Comparison of ENCODE assay signal across 27 cellular contexts in genomic region chr19:9054207-9054606, GRCh38. TPM values are rescaled to one million over a fixed set of nuclear protein-coding genes. Genes with fewer than 3 reads are reported as not detected.
"Had no signal": no experiment of that assay in that cellular context is flagged by ENCODE, and none has a peak within 500 bp of the region (broad histone marks: within the 10 kb centered on the region; RNA-seq: fewer than 3 reads in every experiment).

No MANE protein-coding gene starts in this region.

- H3K27ac Mint-ChIP-seq: activated B cell treated with CpG ODN at 0.5 μM for 24 hours; activated CD4-positive, alpha-beta memory T cell treated with anti-CD3 and anti-CD28 coated beads for 36 hours; activated naive CD4-positive, alpha-beta T cell treated with anti-CD3 and anti-CD28 coated beads for 36 hours; activated T-cell treated with anti-CD3 and anti-CD28 coated beads, Interleukin-2, amount 50 U/mL, for 72 hours; memory B cell; stimulated activated naive B cell treated with anti-CD40 and anti-IgM and Interleukin-4, amounts not matched to agents 10 μg/mL and 1 μg/mL and 100 μg/mL, for 72 hours had no signal

- H3K4me1 Mint-ChIP-seq: activated B cell treated with CpG ODN at 0.5 μM for 24 hours; memory B cell; naive thymus-derived CD8-positive, alpha-beta T cell; stimulated activated naive B cell treated with anti-CD40 and anti-IgM and Interleukin-4, amounts not matched to agents 10 μg/mL and 1 μg/mL and 100 μg/mL, for 72 hours had no signal

- H3K9me3 ChIP-seq: heart left ventricle, sigmoid colon, transverse colon, vagina had no signal

- H3K27me3 ChIP-seq: sigmoid colon, transverse colon, vagina had no signal

- H3K4me3 ChIP-seq: heart left ventricle, sigmoid colon, smooth muscle cell, transverse colon, vagina had no signal

- ATAC-seq: activated T-cell treated with anti-CD3 and anti-CD28 coated beads, Interleukin-2, amount 50 U/mL, for 72 hours; heart left ventricle; left colon; naive thymus-derived CD8-positive, alpha-beta T cell; stimulated activated naive B cell treated with anti-CD40 and anti-IgM and Interleukin-4, amounts not matched to agents 10 μg/mL and 1 μg/mL and 100 μg/mL, for 72 hours had no signal

- H3K27me3 Mint-ChIP-seq: activated B cell treated with CpG ODN at 0.5 μM for 24 hours, progenitor cell of endocrine pancreas had no signal

- H3K27ac ChIP-seq: heart left ventricle, sigmoid colon, transverse colon, vagina had no signal

- H3K9me3 Mint-ChIP-seq: activated CD4-positive, alpha-beta memory T cell treated with anti-CD3 and anti-CD28 coated beads for 36 hours; activated naive CD4-positive, alpha-beta T cell treated with anti-CD3 and anti-CD28 coated beads for 36 hours; activated T-cell treated with anti-CD3 and anti-CD28 coated beads, Interleukin-2, amount 50 U/mL, for 72 hours had no signal

- H3K4me2 ChIP-seq: smooth muscle cell had no signal

- H3K36me3 ChIP-seq: heart left ventricle, sigmoid colon, transverse colon, vagina had no signal

- H3K36me3 Mint-ChIP-seq: activated CD4-positive, alpha-beta memory T cell treated with anti-CD3 and anti-CD28 coated beads for 36 hours; naive thymus-derived CD8-positive, alpha-beta T cell; stimulated activated naive B cell treated with anti-CD40 and anti-IgM and Interleukin-4, amounts not matched to agents 10 μg/mL and 1 μg/mL and 100 μg/mL, for 72 hours had no signal

- H3K4me1 ChIP-seq: heart left ventricle, sigmoid colon, transverse colon, vagina had no signal

- DNase-seq: activated B cell treated with CpG ODN at 0.5 μM for 24 hours; activated CD4-positive, alpha-beta memory T cell treated with anti-CD3 and anti-CD28 coated beads for 36 hours; activated CD4-positive, alpha-beta T cell treated with anti-CD3 and anti-CD28 coated beads for 4 hours; activated effector memory CD4-positive, alpha-beta T cell treated with Interleukin-2 at 50 U/mL for 16 hours; activated naive CD4-positive, alpha-beta T cell treated with anti-CD3 and anti-CD28 coated beads for 36 hours; activated T-cell treated with anti-CD3 and anti-CD28 coated beads, Interleukin-2, amount 50 U/mL, for 72 hours; amygdala; heart left ventricle; left colon; naive thymus-derived CD8-positive, alpha-beta T cell; retina; sigmoid colon; stimulated activated CD4-positive, alpha-beta T cell treated with anti-CD3 and anti-CD28 coated beads, Interleukin-15, amount 100 ng/mL, for 24 hours; stimulated activated naive B cell treated with anti-CD40 and anti-IgM and Interleukin-4, amounts not matched to agents 10 μg/mL and 1 μg/mL and 100 μg/mL, for 72 hours; T-helper 9 cell; transverse colon had no signal

- H3K4me3 Mint-ChIP-seq: activated B cell treated with CpG ODN at 0.5 μM for 24 hours; activated CD4-positive, alpha-beta memory T cell treated with anti-CD3 and anti-CD28 coated beads for 36 hours; activated naive CD4-positive, alpha-beta T cell treated with anti-CD3 and anti-CD28 coated beads for 36 hours; activated T-cell treated with anti-CD3 and anti-CD28 coated beads, Interleukin-2, amount 50 U/mL, for 72 hours; memory B cell; naive thymus-derived CD8-positive, alpha-beta T cell; stimulated activated naive B cell treated with anti-CD40 and anti-IgM and Interleukin-4, amounts not matched to agents 10 μg/mL and 1 μg/mL and 100 μg/mL, for 72 hours had no signal

RNA-seq across cellular contexts. Expression of gene OR1M1, which starts 32.7 kb away (rescaled TPM):
- total RNA-seq: activated B cell treated with CpG ODN at 0.5 μM for 24 hours; activated CD4-positive, alpha-beta memory T cell treated with anti-CD3 and anti-CD28 coated beads for 36 hours; activated naive CD4-positive, alpha-beta T cell treated with anti-CD3 and anti-CD28 coated beads for 36 hours; activated T-cell treated with anti-CD3 and anti-CD28 coated beads, Interleukin-2, amount 50 U/mL, for 72 hours; cerebellum; epithelial cell of proximal tubule; fibroblast of villous mesenchyme; heart left ventricle; left colon; lower leg skin; naive thymus-derived CD8-positive, alpha-beta T cell; osteocyte; progenitor cell of endocrine pancreas; sigmoid colon; smooth muscle cell; temporal lobe; transverse colon; vagina had no signal
- polyA plus RNA-seq: heart left ventricle; keratinocyte; naive thymus-derived CD8-positive, alpha-beta T cell; sigmoid colon; smooth muscle cell had no signal

RNA-seq across cellular contexts. Expression of gene MUC16, which starts 44.0 kb away (rescaled TPM):
- total RNA-seq: activated CD4-positive, alpha-beta memory T cell treated with anti-CD3 and anti-CD28 coated beads for 36 hours; activated naive CD4-positive, alpha-beta T cell treated with anti-CD3 and anti-CD28 coated beads for 36 hours; cerebellum; naive thymus-derived CD8-positive, alpha-beta T cell; osteocyte; temporal lobe; transverse colon had no signal
- polyA plus RNA-seq: heart left ventricle; naive thymus-derived CD8-positive, alpha-beta T cell; smooth muscle cell had no signal

RNA-seq across cellular contexts. Expression of gene OR7G2, which starts 53.1 kb away (rescaled TPM):
- total RNA-seq: activated B cell treated with CpG ODN at 0.5 μM for 24 hours; activated CD4-positive, alpha-beta memory T cell treated with anti-CD3 and anti-CD28 coated beads for 36 hours; activated naive CD4-positive, alpha-beta T cell treated with anti-CD3 and anti-CD28 coated beads for 36 hours; activated T-cell treated with anti-CD3 and anti-CD28 coated beads, Interleukin-2, amount 50 U/mL, for 72 hours; cerebellum; epithelial cell of proximal tubule; fibroblast of villous mesenchyme; heart left ventricle; left colon; lower leg skin; naive thymus-derived CD8-positive, alpha-beta T cell; osteocyte; progenitor cell of endocrine pancreas; sigmoid colon; smooth muscle cell; temporal lobe; transverse colon; vagina had no signal
- polyA plus RNA-seq: heart left ventricle; keratinocyte; naive thymus-derived CD8-positive, alpha-beta T cell; sigmoid colon; smooth muscle cell had no signal
